Comparison of ENCODE assay signal across 8 cellular contexts in genomic region chr7:44044315-44045225, GRCh38. TPM values are rescaled to one million over a fixed set of nuclear protein-coding genes. Genes with fewer than 3 reads are reported as not detected.
DNase-seq lines count a peak whose midpoint lies in the region; ATAC-seq, FAIRE-seq and TF ChIP-seq lines count a peak whose summit lies in the region.

Gene DBNL, plus strand, starts transcription at chr7:44044702. Its CDS starts 36 bp downstream, at chr7:44044738.

- peak; percentile 67 for ATAC-seq in GM19438 (IDR thresholded peaks at IDR 0.05; ENCODE audit: low read depth, unreplicated experiment)

- no peak for FAIRE-seq in H1 (lab: Jason Lieb, UNC)

- H3K4ac ChIP-seq in H1 (replicated peaks; ENCODE audit: insufficient read length, low read depth, low read length), result peak within 1 kb of the TSS; percentile 44

- H2BK20ac ChIP-seq in H1 (ENCODE audit: low read length), result no peak within 1 kb of the TSS

- peak within 1 kb of the TSS; percentile 42 for H3K18ac ChIP-seq in H1 (ENCODE audit: extremely low read depth, low read length)

- H2BK12ac ChIP-seq in H1 (ENCODE audit: low read depth, low read length), result no peak within 1 kb of the TSS

- H3K36me3 Mint-ChIP-seq in CD4-positive, alpha-beta memory T cell, result peaks cover 12 to 32% of the 10 kb centered on the region in 2 donors

- POLR2A ChIA-PET in CD4-positive, alpha-beta memory T cell (lab: Charles Lee; ENCODE audit: partially characterized antibody), result interaction anchor here (0.6 to 11.9 kb wide), 16 partner anchors 9 to 841 kb away, joined by 3 to 119 read pairs (median 4); partner anchors contain the start of genes DDX56, NUDCD3, PGAM2 and POLD2
- POLR2A ChIA-PET in H1 (lab: Charles Lee; ENCODE audit: partially characterized antibody), result interaction anchor here (0.6 to 2.8 kb wide), 7 partner anchors 10 to 141 kb away, joined by 3 to 16 read pairs (median 4); partner anchors contain the start of gene PGAM2

- no peaks in the 10 kb centered on the region for H3K27me3 Mint-ChIP-seq in CD4-positive, alpha-beta memory T cell

- CTCF ChIA-PET in CD4-positive, alpha-beta memory T cell (lab: Charles Lee; ENCODE audit: partially characterized antibody), result interaction anchor here (0.7 to 2.9 kb wide), 4 partner anchors 20 to 522 kb away, joined by 3 to 15 read pairs (median 4); no protein-coding TSS in a partner anchor
- CTCF ChIA-PET in H1 (lab: Charles Lee; ENCODE audit: partially characterized antibody), result interaction anchor here (0.6 to 2.2 kb wide), 7 partner anchors 19 to 87 kb away, joined by 3 to 9 read pairs (median 5); no protein-coding TSS in a partner anchor

- peak within 1 kb of the TSS; percentile 87 to 89 for H3K4me2 ChIP-seq in H1 (ENCODE audit: insufficient read depth in 1 of 2, low read depth in 2 of 2, low read length in 2 of 2)

- peak within 1 kb of the TSS; percentile 60; the same call in 1 of the 2 replicates for H2BK5ac ChIP-seq in H1 (ENCODE audit: low read depth, low read length)

- H3K9ac ChIP-seq in H1 (replicated peaks in 1 of 4; ENCODE audit: extremely low read depth in 1 of 4, low read depth in 3 of 4, low read length in 3 of 4), result peak within 1 kb of the TSS; percentile 38 to 68 (median 48); a peak in 6 of 7 replicates

- H3K27ac Mint-ChIP-seq in CD4-positive, alpha-beta memory T cell, result peak within 1 kb of the TSS; percentile 94 to 98 (median 96)

- H2AFZ ChIP-seq in H1 (ENCODE audit: low read length), result peak within 1 kb of the TSS; percentile 95

- H3K56ac ChIP-seq in H1 (replicated peaks; ENCODE audit: insufficient read length, low read depth, low read length), result peak within 1 kb of the TSS; percentile 83

- TF ChIP-seq POLR2A in H1 (IDR thresholded peaks at IDR 0.05; ENCODE audit: control extremely low read depth in 1 of 2, low read depth in 2 of 2, low read length in 2 of 2), result no peak

- H4K20me1 ChIP-seq in H1 (replicated peaks in 1 of 2; ENCODE audit: control insufficient read depth in 1 of 2, insufficient read depth in 2 of 2, low read length in 2 of 2), result peaks cover 0 to 7% of the 10 kb centered on the region in 2 experiments

- H3K4me3 ChIP-seq in CD4-positive, alpha-beta memory T cell (ENCODE audit: low read length in 2 of 2), result peak within 1 kb of the TSS; percentile 89 to 94
- peak within 1 kb of the TSS; percentile 79 to 92 (median 83) for H3K4me3 ChIP-seq in H1 (ENCODE audit: extremely low read depth in 1 of 4, insufficient read depth in 2 of 4, low read depth in 3 of 4, low read length in 4 of 4)

- peaks cover 2% of the 10 kb centered on the region for H3K36me3 ChIP-seq in CD4-positive, alpha-beta memory T cell (ENCODE audit: insufficient read depth, low read length)
- peaks cover 0 to under 1% (median 0%) of the 10 kb centered on the region in 4 experiments; a peak in 1 of 8 replicates for H3K36me3 ChIP-seq in H1 (ENCODE audit: control insufficient read depth in 2 of 4, insufficient read depth in 4 of 4, low read length in 3 of 4)

- peak within 1 kb of the TSS; percentile 91 for H4K91ac ChIP-seq in H1 (replicated peaks; ENCODE audit: insufficient read length, low read length)

- no peaks in the 10 kb centered on the region for H3K9me3 Mint-ChIP-seq in CD4-positive, alpha-beta memory T cell

- H4K5ac ChIP-seq in H1 (ENCODE audit: insufficient read length, low read depth, low read length), result peak within 1 kb of the TSS; percentile 87

- TF ChIP-seq EP300 in H1 (IDR thresholded peaks at IDR 0.05; ENCODE audit: borderline replicate concordance in 1 of 2, low read depth in 2 of 2, low read length in 2 of 2), result no peak

- intact Hi-C loops in CD4-positive, alpha-beta memory T cell (cut with micrococcal nuclease), result loop anchor here (1.0 kb wide), 2 partner anchors 25 to 38 kb away; partner anchors contain the start of gene POLM

- no peak within 1 kb of the TSS for H2BK120ac ChIP-seq in H1 (replicated peaks; ENCODE audit: low read depth, low read length)

- H3K79me1 ChIP-seq in H1 (ENCODE audit: low read depth, low read length), result peaks cover 2% of the 10 kb centered on the region; the same call in 1 of the 2 replicates

- TF ChIP-seq RAD21 in H1 (IDR thresholded peaks at IDR 0.05 in 1 of 2, conservative IDR thresholded peaks at IDR 0.05 in 1 of 2; ENCODE audit: low read depth in 2 of 2, low read length in 2 of 2), result no peak

- no peaks in the 10 kb centered on the region for H3K9me3 ChIP-seq in CD4-positive, alpha-beta memory T cell (ENCODE audit: control insufficient read depth in 1 of 2, low read length in 2 of 2)
- H3K9me3 ChIP-seq in H1 (ENCODE audit: insufficient read depth in 2 of 2, low read depth in 1 of 2, low read length in 1 of 2), result no peaks in the 10 kb centered on the region

- peak; percentile 79 to 91 (median 82) for DNase-seq in CD4-positive, alpha-beta memory T cell
- peak; percentile 93 for DNase-seq in HK-2 (ENCODE audit: unreplicated experiment)
- peak; percentile 84 to 92 for DNase-seq in NOMO-1 (lab: John Stamatoyannopoulos, UW; ENCODE audit: unreplicated experiment in 2 of 2)
- DNase-seq in activated CD8-positive, alpha-beta memory T cell treated with anti-CD3 and anti-CD28 coated beads for 48 hours (ENCODE audit: low read depth in 2 of 3, low spot score in 2 of 3), result peak; percentile 81 to 90 (median 83)
- DNase-seq in H1 (ENCODE audit: low read depth in 1 of 2, low spot score in 2 of 2), result peak; percentile 44 to 97
- peak; percentile 99 for DNase-seq in mesenteric fat pad (ENCODE audit: low spot score)
- peak; percentile 86 for DNase-seq in stimulated activated CD8-positive, alpha-beta memory T cell treated with anti-CD3 and anti-CD28 coated beads, Interleukin-15, amount 100 ng/mL, for 1 hour (ENCODE audit: low read depth)

- H3K79me2 ChIP-seq in H1 (ENCODE audit: control insufficient read depth in 1 of 2, insufficient read depth in 2 of 2, low read length in 2 of 2), result peaks cover 0 to 25% of the 10 kb centered on the region in 2 experiments; a peak in 2 of 4 replicates

- no peaks in the 10 kb centered on the region for H3K27me3 ChIP-seq in CD4-positive, alpha-beta memory T cell (ENCODE audit: insufficient read depth, low read length)
- no peaks in the 10 kb centered on the region; a peak in 2 of 7 replicates for H3K27me3 ChIP-seq in H1 (replicated peaks in 1 of 4; ENCODE audit: control insufficient read depth in 3 of 4, extremely low read depth in 1 of 4, insufficient read depth in 3 of 4, low read length in 3 of 4)

- peak within 1 kb of the TSS; percentile 89 to 96 (median 93) for H3K4me3 Mint-ChIP-seq in CD4-positive, alpha-beta memory T cell

- H2BK15ac ChIP-seq in H1 (ENCODE audit: low read length), result no peak within 1 kb of the TSS

- 2% methylated on average over 48 of the region's 74 CpGs; no CpG with 5 or more reads in 1 of the 2 experiments for WGBS in H1 (ENCODE audit: extremely low coverage in 1 of 2, insufficient coverage in 1 of 2, insufficient read length in 1 of 2, insufficient replicate concordance in 2 of 2, low coverage in 1 of 2, low lambda C conversion rate in 2 of 2, missing lambda C conversion rate in 1 of 2), 2 experiments

- H3K23me2 ChIP-seq in H1 (ENCODE audit: low read depth, low read length), result peaks cover 13% of the 10 kb centered on the region

- H3K4me1 ChIP-seq in CD4-positive, alpha-beta memory T cell (ENCODE audit: insufficient read depth, low read length), result peaks cover 57% of the 10 kb centered on the region
- peaks cover 0 to 6% (median 0%) of the 10 kb centered on the region in 4 experiments; a peak in 3 of 7 replicates for H3K4me1 ChIP-seq in H1 (replicated peaks in 1 of 4; ENCODE audit: control insufficient read depth in 3 of 4, insufficient read depth in 4 of 4, low read length in 3 of 4)

- no peak for TF ChIP-seq CTCF in H1 (IDR thresholded peaks at IDR 0.05; ENCODE audit: control extremely low read depth in 1 of 3, insufficient read depth in 1 of 3, low read depth in 1 of 3, low read length in 3 of 3)

- H3K23ac ChIP-seq in H1 (ENCODE audit: insufficient read length), result no peak within 1 kb of the TSS

- H3K4me1 Mint-ChIP-seq in CD4-positive, alpha-beta memory T cell, result peaks cover 32 to 66% (median 50%) of the 10 kb centered on the region in 4 donors

- H3K27ac ChIP-seq in CD4-positive, alpha-beta memory T cell (ENCODE audit: low read depth, low read length), result peak within 1 kb of the TSS; percentile 96
- no peak within 1 kb of the TSS for H3K27ac ChIP-seq in H1 (ENCODE audit: low read depth, low read length)

- H2AK5ac ChIP-seq in H1 (ENCODE audit: low read depth, low read length), result no peak within 1 kb of the TSS

- H4K8ac ChIP-seq in H1 (ENCODE audit: extremely low read depth, insufficient read depth, low read length), result peak within 1 kb of the TSS; percentile 57

- no peak within 1 kb of the TSS for H3K14ac ChIP-seq in H1 (ENCODE audit: insufficient read length)

TF ChIP-seq in H1, 55 proteins besides CTCF, POLR2A, EP300 and RAD21 (continues in another document):
- TF ChIP-seq SP4 (IDR thresholded peaks at IDR 0.05; ENCODE audit: low read length), result no peak
- peak in 1 of 2 experiments; percentile 92; a peak in 2 of 4 replicates for TF ChIP-seq HDAC2 (IDR thresholded peaks at IDR 0.05; ENCODE audit: borderline replicate concordance in 1 of 2, low read depth in 2 of 2, low read length in 2 of 2)
- peak; percentile 73 for TF ChIP-seq CTBP2 (IDR thresholded peaks at IDR 0.05; ENCODE audit: borderline replicate concordance, insufficient read depth, insufficient read length, low read length)
- peak; percentile 96 for TF ChIP-seq GABPA (IDR thresholded peaks at IDR 0.05; ENCODE audit: borderline replicate concordance, insufficient read depth, low read length)
- TF ChIP-seq BACH1 (IDR thresholded peaks at IDR 0.05; ENCODE audit: low read length), result no peak
- TF ChIP-seq GTF2F1 (IDR thresholded peaks at IDR 0.05; ENCODE audit: borderline replicate concordance, low read depth, low read length), result 0 out of 2 replicates have a peak, but pooled peaks have one; percentile 24
- TF ChIP-seq MAX (IDR thresholded peaks at IDR 0.05), result peak; percentile 90
- peak; percentile 56 for TF ChIP-seq PHF8 (conservative IDR thresholded peaks at IDR 0.05; ENCODE audit: low read depth, low read length)
- TF ChIP-seq HDAC6 (IDR thresholded peaks at IDR 0.05; ENCODE audit: low read depth, low read length), result no peak

RNA-seq across cellular contexts. Expression of gene DBNL, which starts in this region (rescaled TPM):
- 100 to 1,000 TPM; 157 to 166 TPM for total RNA-seq in CD4-positive, alpha-beta memory T cell
- polyA plus RNA-seq in CD4-positive, alpha-beta memory T cell, result 100 to 1,000 TPM; 177 to 250 TPM
- total RNA-seq in H1 (2021; fragmentation: NEBNext Ultra II Directional; extraction: Animal tissue kit (Norgen Biotek cat#: 25700)), result 30.9 and 32.1 TPM in 2 replicates
- 56.6 and 63.1 TPM in 2 replicates for polyA plus RNA-seq in H1 (2011; rRNA removed)
- 47.8 TPM for polyA plus RNA-seq in H1 (2011; cell fraction: cytosol; rRNA removed)
- polyA plus RNA-seq in H1 (2011; cell fraction: nucleus; rRNA removed), result 43.1 TPM
- 33.1 to 42.9 TPM (median 38.9 TPM) in 4 replicates for polyA plus RNA-seq in H1 (2012, experiment 1 of 2)
- 38.3 TPM for polyA plus RNA-seq in H1 (2012, experiment 2 of 2)
- 15.5 TPM for polyA plus RNA-seq in H1 (2013, experiment 1 of 2)
- polyA plus RNA-seq in H1 (2013, experiment 2 of 2), result 14.7 TPM
- polyA minus RNA-seq in H1 (2011; rRNA and poly(A)+ RNA removed), result 40.6 and 48.6 TPM in 2 replicates
- polyA minus RNA-seq in H1 (2011; cell fraction: cytosol; rRNA and poly(A)+ RNA removed), result 17.3 TPM
- polyA minus RNA-seq in H1 (2011; cell fraction: nucleus; rRNA and poly(A)+ RNA removed), result 25.1 TPM
- total RNA-seq in mesenteric fat pad, result 99.0 TPM
